ENCODE assay signal across 14 cellular contexts in genomic region chr20:50515471-50516106, GRCh38. TPM values are rescaled to one million over a fixed set of nuclear protein-coding genes. Genes with fewer than 3 reads are reported as not detected.
DNase-seq lines count a peak whose midpoint lies in the region; ATAC-seq, FAIRE-seq and TF ChIP-seq lines count a peak whose summit lies in the region.
"Had no signal": no experiment of that assay in that cellular context is flagged by ENCODE, and none has a peak within 500 bp of the region (broad histone marks: within the 10 kb centered on the region; RNA-seq: fewer than 3 reads in every experiment).

No MANE protein-coding gene starts in this region.

- no peaks in the 10 kb centered on the region for H3K9me3 Mint-ChIP-seq in activated naive CD4-positive, alpha-beta T cell treated with anti-CD3 and anti-CD28 coated beads for 36 hours
- H3K9me3 Mint-ChIP-seq in activated CD8-positive, alpha-beta T cell treated with anti-CD3 and anti-CD28 coated beads for 36 hours, result no peaks in the 10 kb centered on the region
- no peaks in the 10 kb centered on the region for H3K9me3 Mint-ChIP-seq in memory B cell

- peaks cover 53% of the 10 kb centered on the region for H3K36me3 Mint-ChIP-seq in activated naive CD4-positive, alpha-beta T cell treated with anti-CD3 and anti-CD28 coated beads for 36 hours (ENCODE audit: low read depth)
- H3K36me3 Mint-ChIP-seq in activated CD8-positive, alpha-beta T cell treated with anti-CD3 and anti-CD28 coated beads for 36 hours (ENCODE audit: low read depth), result peaks cover 57% of the 10 kb centered on the region
- H3K36me3 Mint-ChIP-seq in memory B cell, result peaks cover 15% of the 10 kb centered on the region

- H3K4me3 Mint-ChIP-seq in activated naive CD4-positive, alpha-beta T cell treated with anti-CD3 and anti-CD28 coated beads for 36 hours, result peak overlapping the region; percentile 100
- peak overlapping the region; percentile 98 for H3K4me3 Mint-ChIP-seq in activated CD8-positive, alpha-beta T cell treated with anti-CD3 and anti-CD28 coated beads for 36 hours
- H3K4me3 Mint-ChIP-seq in memory B cell, result peak overlapping the region; percentile 67

- peaks cover 78% of the 10 kb centered on the region for H3K4me1 Mint-ChIP-seq in activated naive CD4-positive, alpha-beta T cell treated with anti-CD3 and anti-CD28 coated beads for 36 hours (ENCODE audit: low read depth)
- H3K4me1 Mint-ChIP-seq in activated CD8-positive, alpha-beta T cell treated with anti-CD3 and anti-CD28 coated beads for 36 hours (ENCODE audit: low read depth), result peaks cover 80% of the 10 kb centered on the region
- peaks cover 69% of the 10 kb centered on the region for H3K4me1 Mint-ChIP-seq in memory B cell

- ATAC-seq in activated CD8-positive, alpha-beta T cell treated with anti-CD3 and anti-CD28 coated beads for 36 hours, result no peak
- no peak for ATAC-seq in memory B cell (ENCODE audit: low read depth)
- ATAC-seq in heart right ventricle, result no peak

- H3K36me3 ChIP-seq in heart right ventricle, result no peaks in the 10 kb centered on the region

- intact Hi-C loops in activated naive CD4-positive, alpha-beta T cell treated with anti-CD3 and anti-CD28 coated beads for 36 hours (cut with micrococcal nuclease), result no loop called here
- intact Hi-C loops in activated CD8-positive, alpha-beta T cell treated with anti-CD3 and anti-CD28 coated beads for 36 hours (cut with micrococcal nuclease), result loop anchor here (5.0 kb wide), 1 partner anchor 47 kb away; no protein-coding TSS in a partner anchor
- intact Hi-C loops in heart right ventricle (cut with DNase I), result loop anchor here in 2 of 10 donors (5.0 kb wide), 2 partner anchors 37 to 47 kb away; no protein-coding TSS in a partner anchor

- H3K4me3 ChIP-seq in heart right ventricle, result no peak overlapping the region
- H3K4me3 ChIP-seq: hepatocyte had no signal

- no peaks in the 10 kb centered on the region for H3K9me3 ChIP-seq in heart right ventricle

- peak overlapping the region; percentile 97 for H3K27ac Mint-ChIP-seq in activated naive CD4-positive, alpha-beta T cell treated with anti-CD3 and anti-CD28 coated beads for 36 hours
- peak overlapping the region; percentile 98 for H3K27ac Mint-ChIP-seq in activated CD8-positive, alpha-beta T cell treated with anti-CD3 and anti-CD28 coated beads for 36 hours
- H3K27ac Mint-ChIP-seq in memory B cell, result peak overlapping the region; percentile 99

- DNase-seq in activated naive CD4-positive, alpha-beta T cell treated with anti-CD3 and anti-CD28 coated beads for 36 hours, result no peak
- DNase-seq in activated naive CD4-positive, alpha-beta T cell treated with Interleukin-2 at 50 U/mL for 16 hours, result no peak
- no peak for DNase-seq in activated CD8-positive, alpha-beta T cell treated with anti-CD3 and anti-CD28 coated beads for 36 hours
- no peak for DNase-seq in memory B cell (ENCODE audit: low spot score in 2 of 2)
- no peak for DNase-seq in substantia nigra (lab: John Stamatoyannopoulos, UW)
- no peak for DNase-seq in T1000 (lab: John Stamatoyannopoulos, UW)
- no peak for DNase-seq in heart right ventricle
- DNase-seq in frontal cortex (ENCODE audit: low spot score in 2 of 2), result no peak
- DNase-seq: mammary epithelial cell, NCI-H1417, NCI-H748 treated with DMSO at 0.1 percent for 48 hours, SIG-M5 had no signal

- CTCF ChIA-PET in activated naive CD4-positive, alpha-beta T cell treated with anti-CD3 and anti-CD28 coated beads for 36 hours (lab: Charles Lee), result interaction anchor here (0.5 to 6.4 kb wide), 14 partner anchors 11 to 359 kb away, joined by 3 to 51 read pairs (median 6); no protein-coding TSS in a partner anchor
- CTCF ChIA-PET in activated CD8-positive, alpha-beta T cell treated with anti-CD3 and anti-CD28 coated beads for 36 hours (lab: Charles Lee), result interaction anchor here (1.0 to 7.7 kb wide), 7 partner anchors 13 to 337 kb away, joined by 3 to 64 read pairs (median 7); no protein-coding TSS in a partner anchor

- peaks cover 1 to 98% (median 89%) of the 10 kb centered on the region in 9 donors for H3K4me1 ChIP-seq in heart right ventricle

- no peak for FAIRE-seq in frontal cortex (lab: Jason Lieb, UNC)
- FAIRE-seq: urothelium cell line had no signal

- no peak for TF ChIP-seq CTCF in activated CD8-positive, alpha-beta T cell treated with anti-CD3 and anti-CD28 coated beads for 36 hours (IDR thresholded peaks at IDR 0.05)
- no peak for TF ChIP-seq CTCF in heart right ventricle (IDR thresholded peaks at IDR 0.05)

- 78 to 79% methylated on average over 1 of the region's 1 CpG for WGBS in heart right ventricle, 2 donors

- no peaks in the 10 kb centered on the region for H3K27me3 ChIP-seq in heart right ventricle
- H3K27me3 ChIP-seq: hepatocyte had no signal

- POLR2A ChIA-PET in activated CD8-positive, alpha-beta T cell treated with anti-CD3 and anti-CD28 coated beads for 36 hours (lab: Charles Lee), result interaction anchor here (0.8 to 4.3 kb wide), 12 partner anchors 10 to 176 kb away, joined by 3 to 42 read pairs (median 4); no protein-coding TSS in a partner anchor

- H3K27me3 Mint-ChIP-seq in activated naive CD4-positive, alpha-beta T cell treated with anti-CD3 and anti-CD28 coated beads for 36 hours (ENCODE audit: low read depth), result no peaks in the 10 kb centered on the region
- H3K27me3 Mint-ChIP-seq in activated CD8-positive, alpha-beta T cell treated with anti-CD3 and anti-CD28 coated beads for 36 hours, result no peaks in the 10 kb centered on the region
- no peaks in the 10 kb centered on the region for H3K27me3 Mint-ChIP-seq in memory B cell

- H3K27ac ChIP-seq in substantia nigra (ENCODE audit: low read depth, low read length, poor library complexity, severe bottlenecking) (peak overlapping the region; percentile 41), heart right ventricle (peak overlapping the region in 5 of 10 donors; percentile 2 to 98 (median 45))
- H3K27ac ChIP-seq: hepatocyte had no signal

RNA-seq across cellular contexts. Expression of gene PTPN1, which starts 5.4 kb away (rescaled TPM):
- 100 to 1,000 TPM; 111 to 119 TPM for total RNA-seq in activated naive CD4-positive, alpha-beta T cell treated with anti-CD3 and anti-CD28 coated beads for 36 hours
- 10 to 100 TPM; 65.1 to 66.6 TPM for total RNA-seq in activated CD8-positive, alpha-beta T cell treated with anti-CD3 and anti-CD28 coated beads for 36 hours
- total RNA-seq in heart right ventricle (10 to 100 TPM; 25.2 to 40.1 (median 29.4) TPM), frontal cortex (15.9 TPM)
- 10 to 100 TPM; 15.5 to 45.3 TPM for polyA plus RNA-seq in heart right ventricle
